In the genomic region with DNA sequence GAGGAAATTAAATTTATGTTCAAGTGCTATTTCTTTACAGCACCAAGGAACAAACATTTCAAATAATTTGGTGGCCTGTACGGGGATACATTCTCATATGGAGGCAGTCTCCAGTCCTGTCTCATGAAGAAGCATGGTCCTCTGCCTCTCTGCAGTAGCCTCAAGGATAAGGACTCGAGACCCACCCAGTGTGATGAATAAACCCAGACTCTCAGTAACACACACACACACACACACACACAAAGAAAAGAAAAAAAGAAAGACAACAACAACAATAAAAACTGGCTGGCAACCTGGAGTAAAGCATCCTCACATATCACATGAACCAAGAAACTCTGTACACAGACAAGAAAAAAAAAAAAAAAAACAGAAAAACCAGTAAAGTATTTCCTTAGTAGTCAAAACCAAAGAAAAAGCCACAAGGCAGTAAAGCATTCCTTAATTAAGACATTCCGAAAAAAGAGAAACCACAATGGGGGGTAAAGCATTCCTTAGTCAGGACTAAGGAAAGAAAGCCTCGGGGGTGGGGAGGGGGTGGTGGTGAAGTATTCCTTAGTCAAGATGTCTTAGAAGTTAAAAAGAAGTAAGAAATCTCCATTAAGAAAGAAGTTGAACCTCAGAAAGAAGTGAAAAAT, we compare ENCODE assay signal across 9 cellular contexts. TPM values are rescaled to one million over a fixed set of nuclear protein-coding genes. Genes with fewer than 3 reads are reported as not detected.
A peak's percentile ranks its signal among the peaks of the same experiment; 100 is the strongest.
DNase-seq lines count a peak whose midpoint lies in the region; ATAC-seq and TF ChIP-seq lines count a peak whose summit lies in the region.
"Had no signal": no experiment of that assay in that cellular context is flagged by ENCODE, and none has a peak within 500 bp of the region (broad histone marks: within the 10 kb centered on the region; RNA-seq: fewer than 3 reads in every experiment).

No MANE protein-coding gene starts in this region.

- DNase-seq in HFF-Myc (ENCODE audit: extremely low read depth, low read depth) = peak; percentile 69
- DNase-seq in brain microvascular endothelial cell = peak; percentile 70
- DNase-seq in stomach = no peak
- no peak for DNase-seq in NCI-H2171 (lab: John Stamatoyannopoulos, UW)
- no peak for DNase-seq in activated CD4-positive, alpha-beta T cell treated with anti-CD3 and anti-CD28 coated beads, Interleukin-2, amount 10 ng/mL, durations not matched to agents 24 days and 14 days
- DNase-seq: NCI-H1417 had no signal

- no peaks in the 10 kb centered on the region for H3K9me3 Mint-ChIP-seq in activated CD4-positive, alpha-beta T cell treated with anti-CD3 and anti-CD28 coated beads, Interleukin-2, amount 10 ng/mL, durations not matched to agents 24 days and 14 days

- peak overlapping the region; percentile 25; the same call in 1 of the 2 replicates for H3K4me3 ChIP-seq in HFF-Myc (replicated peaks; ENCODE audit: low read depth, low read length)
- peak overlapping the region; percentile 9 for H3K4me3 ChIP-seq in brain microvascular endothelial cell (ENCODE audit: low read depth, low read length)
- peak overlapping the region; percentile 58 for H3K4me3 ChIP-seq in iPS-18a (ENCODE audit: low read length)
- H3K4me3 ChIP-seq in stomach = no peak overlapping the region

- no peaks in the 10 kb centered on the region for H3K4me1 Mint-ChIP-seq in activated CD4-positive, alpha-beta T cell treated with anti-CD3 and anti-CD28 coated beads, Interleukin-2, amount 10 ng/mL, durations not matched to agents 24 days and 14 days

- peaks cover 34% of the 10 kb centered on the region for H3K4me1 ChIP-seq in iPS-18a (ENCODE audit: control insufficient read depth, low read depth, low read length)
- H3K4me1 ChIP-seq in stomach = peaks cover 10 to 66% (median 38%) of the 10 kb centered on the region in 4 donors

- H3K27ac Mint-ChIP-seq in activated CD4-positive, alpha-beta T cell treated with anti-CD3 and anti-CD28 coated beads, Interleukin-2, amount 10 ng/mL, durations not matched to agents 24 days and 14 days = no peak overlapping the region

- H3K36me3 ChIP-seq in brain microvascular endothelial cell (replicated peaks) = no peaks in the 10 kb centered on the region
- no peaks in the 10 kb centered on the region for H3K36me3 ChIP-seq in iPS-18a (ENCODE audit: control insufficient read depth, low read depth, low read length)
- H3K36me3 ChIP-seq in stomach = no peaks in the 10 kb centered on the region

- intact Hi-C loops in stomach (cut with DNase I; ENCODE audit: low total_unique reads) = no loop called here
- intact Hi-C loops in activated CD4-positive, alpha-beta T cell treated with anti-CD3 and anti-CD28 coated beads, Interleukin-2, amount 10 ng/mL, durations not matched to agents 24 days and 14 days (cut with micrococcal nuclease) = no loop called here

- no peaks in the 10 kb centered on the region for H3K27me3 Mint-ChIP-seq in activated CD4-positive, alpha-beta T cell treated with anti-CD3 and anti-CD28 coated beads, Interleukin-2, amount 10 ng/mL, durations not matched to agents 24 days and 14 days

- TF ChIP-seq POLR2A in stomach (IDR thresholded peaks at IDR 0.05) = no peak

- no peaks in the 10 kb centered on the region for H3K27me3 ChIP-seq in brain microvascular endothelial cell (replicated peaks)
- no peaks in the 10 kb centered on the region for H3K27me3 ChIP-seq in iPS-18a (ENCODE audit: control insufficient read depth, insufficient read depth, low read length)
- H3K27me3 ChIP-seq in stomach = no peaks in the 10 kb centered on the region

- H3K27ac ChIP-seq in brain microvascular endothelial cell = peak overlapping the region; percentile 87
- peak overlapping the region; percentile 79 for H3K27ac ChIP-seq in iPS-18a (ENCODE audit: low read length)
- H3K27ac ChIP-seq in stomach = peak overlapping the region; percentile 73 to 90 (median 85)

- ATAC-seq in GM21825 (IDR thresholded peaks at IDR 0.05; ENCODE audit: unreplicated experiment) = no peak
- ATAC-seq in HG02885 (IDR thresholded peaks at IDR 0.05; ENCODE audit: poor library complexity, unreplicated experiment) = no peak

- H3K9me3 ChIP-seq in iPS-18a (ENCODE audit: control insufficient read depth, low read depth, low read length) (peaks cover 4% of the 10 kb centered on the region), stomach (no peaks in the 10 kb centered on the region)

- in situ Hi-C loops in brain microvascular endothelial cell (cut with HindIII; ENCODE audit: low pct_ligation_motif_present, low sequenced_read_pairs) = no loop called here

- TF ChIP-seq EP300 in stomach (IDR thresholded peaks at IDR 0.05) = no peak

- no peak overlapping the region for H3K4me3 Mint-ChIP-seq in activated CD4-positive, alpha-beta T cell treated with anti-CD3 and anti-CD28 coated beads, Interleukin-2, amount 10 ng/mL, durations not matched to agents 24 days and 14 days

- WGBS in stomach, 5 donors = 48 to 64% (median 58%) methylated on average over 4 of the region's 4 CpGs

- H3K9ac ChIP-seq in iPS-18a (ENCODE audit: low read length) = peak overlapping the region; percentile 73

- no peak for TF ChIP-seq CTCF in HFF-Myc (IDR thresholded peaks at IDR 0.05; ENCODE audit: low read depth, low read length, missing control alignments)
- no peak for TF ChIP-seq CTCF in brain microvascular endothelial cell (IDR thresholded peaks at IDR 0.05; ENCODE audit: low read depth, low read length, missing control alignments)
- no peak for TF ChIP-seq CTCF in stomach (IDR thresholded peaks at IDR 0.05)

- no peaks in the 10 kb centered on the region for H3K36me3 Mint-ChIP-seq in activated CD4-positive, alpha-beta T cell treated with anti-CD3 and anti-CD28 coated beads, Interleukin-2, amount 10 ng/mL, durations not matched to agents 24 days and 14 days (ENCODE audit: low read depth)

RNA-seq across cellular contexts. Expression of gene FMO1, which starts 28.4 kb away (rescaled TPM):
- total RNA-seq in stomach = 1 to 10 TPM in 1 of 5 donors, not detected in 4; 1.8 TPM
- polyA plus RNA-seq in stomach = 1 to 10 TPM; 1.4 to 3.2 (median 2.6) TPM
- total RNA-seq in activated CD4-positive, alpha-beta T cell treated with anti-CD3 and anti-CD28 coated beads, Interleukin-2, amount 10 ng/mL, durations not matched to agents 24 days and 14 days = not detected in 2 replicates

RNA-seq across cellular contexts. Expression of gene FMO2, which starts 34.8 kb away (rescaled TPM):
- 10 to 100 TPM in 2 of 5 donors, 1 to 10 TPM in 2, not detected in 1; 5.1 to 47.3 (median 9.6) TPM for total RNA-seq in stomach
- 1 to 10 TPM; 2.8 to 5.8 (median 5.2) TPM for polyA plus RNA-seq in stomach
- not detected in 2 replicates for total RNA-seq in activated CD4-positive, alpha-beta T cell treated with anti-CD3 and anti-CD28 coated beads, Interleukin-2, amount 10 ng/mL, durations not matched to agents 24 days and 14 days

Comparison
In these comparisons a context has a peak if more than half of its experiments do, and no peak if none do; other contexts are left out.
1. DNase-seq: peak in HFF-Myc (single experiment) and brain microvascular endothelial cell (single experiment); none in stomach (single experiment), NCI-H2171 (single experiment) and activated CD4-positive, alpha-beta T cell treated with anti-CD3 and anti-CD28 coated beads, Interleukin-2, amount 10 ng/mL, durations not matched to agents 24 days and 14 days (single experiment).
2. H3K4me3 ChIP-seq: peak in HFF-Myc (single experiment), brain microvascular endothelial cell (single experiment) and iPS-18a (single experiment); none in stomach (0 of 4).
3. Peak in every context shown above with its lines, with median percentiles within 50 percentile points of each other: H3K27ac ChIP-seq.